In genomic region chr10:21314234-21314633, GRCh38 we compare ENCODE assay signal across 1 cellular context.
TF ChIP-seq lines count a peak whose summit lies in the region.

No MANE protein-coding gene starts in this region.

TF ChIP-seq in GM12878, 131 proteins besides CTCF, POLR2A, EP300 and RAD21 (continued from another document):
- TF ChIP-seq SRF (IDR thresholded peaks at IDR 0.05; ENCODE audit: low read depth in 2 of 2, low read length in 2 of 2) (no peak), JUND (IDR thresholded peaks at IDR 0.05; ENCODE audit: low read depth, low read length) (no peak)
